In genomic region chr11:68398870-68399865, GRCh38 we compare ENCODE assay signal across 13 cellular contexts.
A peak's percentile ranks its signal among the peaks of the same experiment; 100 is the strongest.
DNase-seq lines count a peak whose midpoint lies in the region; ATAC-seq, FAIRE-seq and TF ChIP-seq lines count a peak whose summit lies in the region.
"Had no signal": no experiment of that assay in that cellular context is flagged by ENCODE, and none has a peak within 500 bp of the region (broad histone marks: within the 10 kb centered on the region; RNA-seq: fewer than 3 reads in every experiment).

No MANE protein-coding gene starts in this region.

- intact Hi-C loops in heart left ventricle (cut with DNase I) (loop anchor here in 4 of 10 donors (5.0 to 10.0 kb wide), 3 partner anchors 46 to 187 kb away; partner anchors contain the start of gene KMT5B (in 1 of the 4)), pancreas (cut with DNase I) (no loop called here)
- intact Hi-C loops in activated T-helper 1 cell treated with anti-CD3 and anti-CD28 coated beads, Interleukin-12 subunit alpha, Interleukin-12 subunit beta, Interleukin-2, Interleukin-4 antibody, amounts not matched to agents 30 ng/mL and 10 ng/mL and 1 ng/mL, durations not matched to agents 14 hours and 24 hours and 36 hours (cut with micrococcal nuclease), result no loop called here

- 23 to 30% (median 26%) methylated on average over 17 to 19 of the region's 19 CpGs for WGBS in heart left ventricle, 4 donors
- 62 to 63% methylated on average over 19 of the region's 19 CpGs for WGBS in pancreas, 2 donors

- no peak overlapping the region for H3K9ac ChIP-seq in SK-N-MC (ENCODE audit: insufficient read length)
- H3K9ac ChIP-seq: GM23248, KMS-11 had no signal

- no peak for FAIRE-seq in pancreas (lab: Jason Lieb, UNC)

- no peak for TF ChIP-seq POLR2A in heart left ventricle (IDR thresholded peaks at IDR 0.05)

- H3K4me1 ChIP-seq in heart left ventricle, result peaks cover 9 to 54% (median 33%) of the 10 kb centered on the region in 12 donors
- H3K4me1 ChIP-seq in pancreas, result peaks cover 0 to 3% (median 0%) of the 10 kb centered on the region in 3 donors
- no peaks in the 10 kb centered on the region for H3K4me1 ChIP-seq in effector memory CD4-positive, alpha-beta T cell (ENCODE audit: control insufficient read depth, insufficient read depth, low read length, poor library complexity, severe bottlenecking)

- H3K36me3 Mint-ChIP-seq in activated T-helper 1 cell treated with anti-CD3 and anti-CD28 coated beads, Interleukin-12 subunit alpha, Interleukin-12 subunit beta, Interleukin-2, Interleukin-4 antibody, amounts not matched to agents 30 ng/mL and 10 ng/mL and 1 ng/mL, durations not matched to agents 14 hours and 24 hours and 36 hours (ENCODE audit: low read depth), result peaks cover 3% of the 10 kb centered on the region
- H3K36me3 Mint-ChIP-seq in stimulated activated memory B cell treated with anti-CD40 and anti-IgM and Interleukin-4, amounts not matched to agents 10 μg/mL and 1 μg/mL and 100 μg/mL, for 72 hours, result peaks cover 17% of the 10 kb centered on the region

- no peaks in the 10 kb centered on the region for H3K4me1 Mint-ChIP-seq in activated T-helper 1 cell treated with anti-CD3 and anti-CD28 coated beads, Interleukin-12 subunit alpha, Interleukin-12 subunit beta, Interleukin-2, Interleukin-4 antibody, amounts not matched to agents 30 ng/mL and 10 ng/mL and 1 ng/mL, durations not matched to agents 14 hours and 24 hours and 36 hours (ENCODE audit: low read depth)
- no peaks in the 10 kb centered on the region for H3K4me1 Mint-ChIP-seq in stimulated activated memory B cell treated with anti-CD40 and anti-IgM and Interleukin-4, amounts not matched to agents 10 μg/mL and 1 μg/mL and 100 μg/mL, for 72 hours
- H3K4me1 Mint-ChIP-seq: activated CD4-positive, alpha-beta T cell treated with anti-CD3 and anti-CD28 coated beads for 36 hours; activated naive CD4-positive, alpha-beta T cell treated with anti-CD3 and anti-CD28 coated beads, Interleukin-2, amount 10 ng/mL, durations not matched to agents 7 days and 5 days had no signal

- no peaks in the 10 kb centered on the region for H3K27me3 Mint-ChIP-seq in activated T-helper 1 cell treated with anti-CD3 and anti-CD28 coated beads, Interleukin-12 subunit alpha, Interleukin-12 subunit beta, Interleukin-2, Interleukin-4 antibody, amounts not matched to agents 30 ng/mL and 10 ng/mL and 1 ng/mL, durations not matched to agents 14 hours and 24 hours and 36 hours (ENCODE audit: insufficient read depth)
- no peaks in the 10 kb centered on the region for H3K27me3 Mint-ChIP-seq in stimulated activated memory B cell treated with anti-CD40 and anti-IgM and Interleukin-4, amounts not matched to agents 10 μg/mL and 1 μg/mL and 100 μg/mL, for 72 hours
- H3K27me3 Mint-ChIP-seq: activated CD4-positive, alpha-beta T cell treated with anti-CD3 and anti-CD28 coated beads for 36 hours; activated naive CD4-positive, alpha-beta T cell treated with anti-CD3 and anti-CD28 coated beads, Interleukin-2, amount 10 ng/mL, durations not matched to agents 7 days and 5 days had no signal

- 0 out of 2 replicates have a peak overlapping the region, but pooled peaks have one; percentile 22 for H3K27ac ChIP-seq in SK-N-MC
- H3K27ac ChIP-seq in heart left ventricle, result peak overlapping the region; percentile 64 to 91 (median 84)
- H3K27ac ChIP-seq in pancreas, result peak overlapping the region in 2 of 4 donors; percentile 19 to 37
- no peak overlapping the region for H3K27ac ChIP-seq in effector memory CD4-positive, alpha-beta T cell (ENCODE audit: insufficient read depth, low read length, poor library complexity, severe bottlenecking)
- H3K27ac ChIP-seq: GM23248, KMS-11, neutrophil had no signal

- H3K27me3 ChIP-seq in heart left ventricle (no peaks in the 10 kb centered on the region), pancreas (no peaks in the 10 kb centered on the region)
- no peaks in the 10 kb centered on the region for H3K27me3 ChIP-seq in effector memory CD4-positive, alpha-beta T cell (replicated peaks; ENCODE audit: control insufficient read depth, insufficient read depth, low read length, poor library complexity, severe bottlenecking)
- H3K27me3 ChIP-seq: neutrophil had no signal

- no peaks in the 10 kb centered on the region for H3K9me3 Mint-ChIP-seq in activated T-helper 1 cell treated with anti-CD3 and anti-CD28 coated beads, Interleukin-12 subunit alpha, Interleukin-12 subunit beta, Interleukin-2, Interleukin-4 antibody, amounts not matched to agents 30 ng/mL and 10 ng/mL and 1 ng/mL, durations not matched to agents 14 hours and 24 hours and 36 hours
- H3K9me3 Mint-ChIP-seq in stimulated activated memory B cell treated with anti-CD40 and anti-IgM and Interleukin-4, amounts not matched to agents 10 μg/mL and 1 μg/mL and 100 μg/mL, for 72 hours, result no peaks in the 10 kb centered on the region
- H3K9me3 Mint-ChIP-seq: activated naive CD4-positive, alpha-beta T cell treated with anti-CD3 and anti-CD28 coated beads, Interleukin-2, amount 10 ng/mL, durations not matched to agents 7 days and 5 days had no signal

- no peak overlapping the region for H3K27ac Mint-ChIP-seq in activated T-helper 1 cell treated with anti-CD3 and anti-CD28 coated beads, Interleukin-12 subunit alpha, Interleukin-12 subunit beta, Interleukin-2, Interleukin-4 antibody, amounts not matched to agents 30 ng/mL and 10 ng/mL and 1 ng/mL, durations not matched to agents 14 hours and 24 hours and 36 hours
- H3K27ac Mint-ChIP-seq in stimulated activated memory B cell treated with anti-CD40 and anti-IgM and Interleukin-4, amounts not matched to agents 10 μg/mL and 1 μg/mL and 100 μg/mL, for 72 hours, result no peak overlapping the region
- H3K27ac Mint-ChIP-seq: activated CD4-positive, alpha-beta T cell treated with anti-CD3 and anti-CD28 coated beads for 36 hours; activated naive CD4-positive, alpha-beta T cell treated with anti-CD3 and anti-CD28 coated beads, Interleukin-2, amount 10 ng/mL, durations not matched to agents 7 days and 5 days had no signal

- H3K4me3 ChIP-seq in SK-N-MC, result no peak overlapping the region
- H3K4me3 ChIP-seq in heart left ventricle, result peak overlapping the region in 1 of 12 donors; percentile 4
- no peak overlapping the region for H3K4me3 ChIP-seq in pancreas
- no peak overlapping the region for H3K4me3 ChIP-seq in effector memory CD4-positive, alpha-beta T cell (ENCODE audit: insufficient read depth, low read depth, low read length, poor library complexity, severe bottlenecking)
- H3K4me3 ChIP-seq: GM23248 had no signal

- no peak for TF ChIP-seq CTCF in heart left ventricle (IDR thresholded peaks at IDR 0.05)
- TF ChIP-seq CTCF in pancreas (IDR thresholded peaks at IDR 0.05), result no peak

- no peaks in the 10 kb centered on the region for H3K9me3 ChIP-seq in SK-N-MC (ENCODE audit: low read depth, low read length)
- no peaks in the 10 kb centered on the region for H3K9me3 ChIP-seq in heart left ventricle
- H3K9me3 ChIP-seq in pancreas, result no peaks in the 10 kb centered on the region
- H3K9me3 ChIP-seq in effector memory CD4-positive, alpha-beta T cell (ENCODE audit: control insufficient read depth, low read length), result no peaks in the 10 kb centered on the region
- H3K9me3 ChIP-seq: neutrophil had no signal

- no peak overlapping the region for H3K4me3 Mint-ChIP-seq in activated T-helper 1 cell treated with anti-CD3 and anti-CD28 coated beads, Interleukin-12 subunit alpha, Interleukin-12 subunit beta, Interleukin-2, Interleukin-4 antibody, amounts not matched to agents 30 ng/mL and 10 ng/mL and 1 ng/mL, durations not matched to agents 14 hours and 24 hours and 36 hours
- no peak overlapping the region for H3K4me3 Mint-ChIP-seq in stimulated activated memory B cell treated with anti-CD40 and anti-IgM and Interleukin-4, amounts not matched to agents 10 μg/mL and 1 μg/mL and 100 μg/mL, for 72 hours
- H3K4me3 Mint-ChIP-seq: activated CD4-positive, alpha-beta T cell treated with anti-CD3 and anti-CD28 coated beads for 36 hours; activated naive CD4-positive, alpha-beta T cell treated with anti-CD3 and anti-CD28 coated beads, Interleukin-2, amount 10 ng/mL, durations not matched to agents 7 days and 5 days had no signal

- DNase-seq in AG08395 (ENCODE audit: low spot score), result peak; percentile 46
- DNase-seq in SK-N-MC (ENCODE audit: low read depth, low spot score), result no peak
- peak; percentile 81 to 91 (median 85) for DNase-seq in heart left ventricle
- peak in 1 of 6 donors; percentile 43 for DNase-seq in pancreas
- no peak for DNase-seq in stimulated activated CD4-positive, alpha-beta T cell treated with anti-CD3 and anti-CD28 coated beads, Interleukin-15, amount 100 ng/mL, for 24 hours
- DNase-seq in effector memory CD4-positive, alpha-beta T cell, result no peak
- DNase-seq in activated T-helper 1 cell treated with anti-CD3 and anti-CD28 coated beads, Interleukin-12 subunit alpha, Interleukin-12 subunit beta, Interleukin-2, Interleukin-4 antibody, amounts not matched to agents 30 ng/mL and 10 ng/mL and 1 ng/mL, durations not matched to agents 14 hours and 24 hours and 36 hours (ENCODE audit: low spot score), result no peak
- DNase-seq: activated CD4-positive, alpha-beta T cell treated with anti-CD3 and anti-CD28 coated beads for 36 hours; activated naive CD4-positive, alpha-beta T cell treated with anti-CD3 and anti-CD28 coated beads, Interleukin-2, amount 10 ng/mL, durations not matched to agents 7 days and 5 days; GM23248 had no signal

- H3K36me3 ChIP-seq in SK-N-MC (ENCODE audit: insufficient read depth, low read length) (peaks cover 20% of the 10 kb centered on the region; the same call in 1 of the 2 replicates), heart left ventricle (peaks cover 0 to 29% (median 9%) of the 10 kb centered on the region in 9 donors), pancreas (peaks cover 0 to 19% (median 4%) of the 10 kb centered on the region in 3 donors)
- H3K36me3 ChIP-seq in effector memory CD4-positive, alpha-beta T cell (ENCODE audit: control insufficient read depth, insufficient read depth, low read length), result no peaks in the 10 kb centered on the region
- H3K36me3 ChIP-seq: neutrophil had no signal

- ATAC-seq in heart left ventricle (peak; percentile 84 to 86 (median 84)), pancreas (peak; percentile 26 to 41 (median 37))
- no peak for ATAC-seq in stimulated activated memory B cell treated with anti-CD40 and anti-IgM and Interleukin-4, amounts not matched to agents 10 μg/mL and 1 μg/mL and 100 μg/mL, for 72 hours
- ATAC-seq: activated CD4-positive, alpha-beta T cell treated with anti-CD3 and anti-CD28 coated beads for 36 hours had no signal

Comparison
In these comparisons a context has a peak if more than half of its experiments do, and no peak if none do; other contexts are left out.
1. DNase-seq: peak in AG08395 (single experiment) and heart left ventricle (5 of 5); none in SK-N-MC (single experiment), stimulated activated CD4-positive, alpha-beta T cell treated with anti-CD3 and anti-CD28 coated beads, Interleukin-15, amount 100 ng/mL, for 24 hours (single experiment), effector memory CD4-positive, alpha-beta T cell (0 of 3) and activated T-helper 1 cell treated with anti-CD3 and anti-CD28 coated beads, Interleukin-12 subunit alpha, Interleukin-12 subunit beta, Interleukin-2, Interleukin-4 antibody, amounts not matched to agents 30 ng/mL and 10 ng/mL and 1 ng/mL, durations not matched to agents 14 hours and 24 hours and 36 hours (single experiment).